In the genomic region with DNA sequence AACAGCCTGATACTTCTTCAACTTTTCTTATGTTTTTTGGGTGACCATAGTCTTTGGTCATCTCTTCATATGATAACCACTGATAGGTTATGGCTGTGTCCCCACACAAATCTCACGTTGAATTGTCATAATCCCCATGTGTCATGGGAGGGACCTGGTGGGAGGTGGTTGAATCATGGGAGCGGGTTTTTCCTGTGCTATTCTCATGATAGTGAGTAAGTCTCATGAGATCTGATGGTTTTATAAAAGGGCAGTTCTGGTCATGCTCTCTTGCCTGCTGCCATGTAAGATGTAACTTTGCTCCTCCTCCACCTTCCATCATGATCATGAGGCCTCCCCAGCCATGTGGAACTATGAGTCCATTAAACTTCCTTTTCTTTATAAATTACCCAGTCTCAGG, we compare ENCODE assay signal across 25 cellular contexts. TPM values are rescaled to one million over a fixed set of nuclear protein-coding genes. Genes with fewer than 3 reads are reported as not detected.
DNase-seq lines count a peak whose midpoint lies in the region; ATAC-seq and TF ChIP-seq lines count a peak whose summit lies in the region.
"Had no signal": no experiment of that assay in that cellular context is flagged by ENCODE, and none has a peak within 500 bp of the region (broad histone marks: within the 10 kb centered on the region; RNA-seq: fewer than 3 reads in every experiment).

No MANE protein-coding gene starts in this region.

- H2BK5ac ChIP-seq in neuronal stem cell (ENCODE audit: low read length): no peak overlapping the region

- H3K79me1 ChIP-seq in neuronal stem cell (ENCODE audit: low read depth, low read length): no peaks in the 10 kb centered on the region

- peaks cover 5% of the 10 kb centered on the region for H3K27me3 Mint-ChIP-seq in activated naive CD8-positive, alpha-beta T cell treated with anti-CD3 and anti-CD28 coated beads, Interleukin-2, amount 50 U/mL, for 24 hours
- H3K27me3 Mint-ChIP-seq in activated naive CD8-positive, alpha-beta T cell treated with anti-CD3 and anti-CD28 coated beads for 36 hours: peaks cover 13% of the 10 kb centered on the region
- H3K27me3 Mint-ChIP-seq in activated T-helper 17 cell treated with anti-CD3 and anti-CD28 coated beads, Interleukin-2, amount 50 U/mL, for 72 hours: peaks cover 18% of the 10 kb centered on the region
- H3K27me3 Mint-ChIP-seq in nephron progenitor cell (ENCODE audit: low read depth, poor library complexity): no peaks in the 10 kb centered on the region
- peaks cover 12% of the 10 kb centered on the region for H3K27me3 Mint-ChIP-seq in stimulated activated naive CD8-positive, alpha-beta T cell treated with anti-CD3 and anti-CD28 coated beads, Interleukin-15, Interleukin-2, amounts not matched to agents 100 ng/mL and 50 ng/mL, for 24 hours

- H2AK5ac ChIP-seq in neuronal stem cell (ENCODE audit: low read depth, low read length): no peak overlapping the region

- H3K9ac ChIP-seq in neuronal stem cell (ENCODE audit: low read depth, low read length, poor library complexity): no peak overlapping the region

- no peak overlapping the region for H2BK120ac ChIP-seq in neuronal stem cell (ENCODE audit: low read depth, low read length)

- no peak overlapping the region for H4K91ac ChIP-seq in neuronal stem cell (ENCODE audit: low read depth, low read length, poor library complexity)

- ATAC-seq in activated naive CD8-positive, alpha-beta T cell treated with anti-CD3 and anti-CD28 coated beads, Interleukin-2, amount 50 U/mL, for 24 hours: peak; percentile 43
- peak; percentile 63 for ATAC-seq in activated T-helper 17 cell treated with anti-CD3 and anti-CD28 coated beads, Interleukin-2, amount 50 U/mL, for 72 hours (replicated peaks)
- no peak for ATAC-seq in HG02870 (IDR thresholded peaks at IDR 0.05; ENCODE audit: unreplicated experiment)
- ATAC-seq: HCT116 had no signal

- H2BK12ac ChIP-seq in neuronal stem cell (ENCODE audit: low read length): no peak overlapping the region

- H3K36me3 Mint-ChIP-seq in activated naive CD8-positive, alpha-beta T cell treated with anti-CD3 and anti-CD28 coated beads, Interleukin-2, amount 50 U/mL, for 24 hours (ENCODE audit: low read depth): no peaks in the 10 kb centered on the region
- H3K36me3 Mint-ChIP-seq in activated naive CD8-positive, alpha-beta T cell treated with anti-CD3 and anti-CD28 coated beads for 36 hours: no peaks in the 10 kb centered on the region
- no peaks in the 10 kb centered on the region for H3K36me3 Mint-ChIP-seq in activated T-helper 17 cell treated with anti-CD3 and anti-CD28 coated beads, Interleukin-2, amount 50 U/mL, for 72 hours (ENCODE audit: low read depth)
- peaks cover 81% of the 10 kb centered on the region for H3K36me3 Mint-ChIP-seq in nephron progenitor cell (ENCODE audit: low read depth)
- H3K36me3 Mint-ChIP-seq in stimulated activated naive CD8-positive, alpha-beta T cell treated with anti-CD3 and anti-CD28 coated beads, Interleukin-15, Interleukin-2, amounts not matched to agents 100 ng/mL and 50 ng/mL, for 24 hours (ENCODE audit: low read depth): no peaks in the 10 kb centered on the region

- H3K4me1 Mint-ChIP-seq in activated naive CD8-positive, alpha-beta T cell treated with anti-CD3 and anti-CD28 coated beads, Interleukin-2, amount 50 U/mL, for 24 hours: peaks cover 2% of the 10 kb centered on the region
- peaks cover 3% of the 10 kb centered on the region for H3K4me1 Mint-ChIP-seq in activated naive CD8-positive, alpha-beta T cell treated with anti-CD3 and anti-CD28 coated beads for 36 hours
- peaks cover 4% of the 10 kb centered on the region for H3K4me1 Mint-ChIP-seq in activated T-helper 17 cell treated with anti-CD3 and anti-CD28 coated beads, Interleukin-2, amount 50 U/mL, for 72 hours
- peaks cover 16% of the 10 kb centered on the region for H3K4me1 Mint-ChIP-seq in nephron progenitor cell
- peaks cover 9% of the 10 kb centered on the region for H3K4me1 Mint-ChIP-seq in stimulated activated naive CD8-positive, alpha-beta T cell treated with anti-CD3 and anti-CD28 coated beads, Interleukin-15, Interleukin-2, amounts not matched to agents 100 ng/mL and 50 ng/mL, for 24 hours (ENCODE audit: low read depth)

- H3K27ac ChIP-seq in neuronal stem cell (replicated peaks; ENCODE audit: low read length): no peak overlapping the region
- H3K27ac ChIP-seq: SJCRH30 had no signal

- H3K14ac ChIP-seq in neuronal stem cell (ENCODE audit: low read length): no peak overlapping the region

- no peak overlapping the region for H2BK15ac ChIP-seq in neuronal stem cell (ENCODE audit: low read length)

- H2AFZ ChIP-seq in neuronal stem cell (ENCODE audit: low read length): no peak overlapping the region

- no peak overlapping the region for H4K8ac ChIP-seq in neuronal stem cell (ENCODE audit: low read depth, low read length)

- peaks cover 0 to 2% of the 10 kb centered on the region in 2 donors for H3K9me3 ChIP-seq in neuronal stem cell (replicated peaks in 1 of 2; ENCODE audit: control insufficient read depth in 2 of 2, insufficient read depth in 1 of 2, low read depth in 1 of 2, low read length in 2 of 2)
- H3K9me3 ChIP-seq: MG63, SJCRH30 had no signal

- no peak overlapping the region for H3K23ac ChIP-seq in neuronal stem cell (ENCODE audit: low read depth, low read length, poor library complexity)

- H3K4me3 Mint-ChIP-seq in activated naive CD8-positive, alpha-beta T cell treated with anti-CD3 and anti-CD28 coated beads, Interleukin-2, amount 50 U/mL, for 24 hours: no peak overlapping the region
- no peak overlapping the region for H3K4me3 Mint-ChIP-seq in activated naive CD8-positive, alpha-beta T cell treated with anti-CD3 and anti-CD28 coated beads for 36 hours
- H3K4me3 Mint-ChIP-seq in activated T-helper 17 cell treated with anti-CD3 and anti-CD28 coated beads, Interleukin-2, amount 50 U/mL, for 72 hours: no peak overlapping the region
- no peak overlapping the region for H3K4me3 Mint-ChIP-seq in nephron progenitor cell
- H3K4me3 Mint-ChIP-seq in stimulated activated naive CD8-positive, alpha-beta T cell treated with anti-CD3 and anti-CD28 coated beads, Interleukin-15, Interleukin-2, amounts not matched to agents 100 ng/mL and 50 ng/mL, for 24 hours: no peak overlapping the region
- H3K4me3 Mint-ChIP-seq: CD4-positive, alpha-beta T cell had no signal

- no peaks in the 10 kb centered on the region for H3K27me3 ChIP-seq in neuronal stem cell (ENCODE audit: control insufficient read depth in 3 of 3, insufficient read depth in 3 of 3, low read depth in 1 of 3, low read length in 3 of 3)
- H3K27me3 ChIP-seq: MG63, SJCRH30 had no signal

- H3K9me3 Mint-ChIP-seq in activated naive CD8-positive, alpha-beta T cell treated with anti-CD3 and anti-CD28 coated beads, Interleukin-2, amount 50 U/mL, for 24 hours: no peaks in the 10 kb centered on the region
- H3K9me3 Mint-ChIP-seq in activated naive CD8-positive, alpha-beta T cell treated with anti-CD3 and anti-CD28 coated beads for 36 hours: no peaks in the 10 kb centered on the region
- H3K9me3 Mint-ChIP-seq in activated T-helper 17 cell treated with anti-CD3 and anti-CD28 coated beads, Interleukin-2, amount 50 U/mL, for 72 hours: peaks cover 4% of the 10 kb centered on the region
- H3K9me3 Mint-ChIP-seq in nephron progenitor cell: no peaks in the 10 kb centered on the region
- H3K9me3 Mint-ChIP-seq in stimulated activated naive CD8-positive, alpha-beta T cell treated with anti-CD3 and anti-CD28 coated beads, Interleukin-15, Interleukin-2, amounts not matched to agents 100 ng/mL and 50 ng/mL, for 24 hours: no peaks in the 10 kb centered on the region
- H3K9me3 Mint-ChIP-seq: CD4-positive, alpha-beta T cell had no signal

- no peak overlapping the region for H3K4ac ChIP-seq in neuronal stem cell (ENCODE audit: low read length)

- no CpG with 5 or more reads among the region's 2 CpGs for WGBS in neuronal stem cell (ENCODE audit: extremely low coverage in 2 of 2, insufficient read length in 2 of 2, insufficient replicate concordance in 1 of 2), 2 donors

- H3K4me2 ChIP-seq in neuronal stem cell (ENCODE audit: insufficient read depth, low read length, poor library complexity, severe bottlenecking): no peak overlapping the region

- no peak overlapping the region for H3K27ac Mint-ChIP-seq in activated naive CD8-positive, alpha-beta T cell treated with anti-CD3 and anti-CD28 coated beads, Interleukin-2, amount 50 U/mL, for 24 hours
- H3K27ac Mint-ChIP-seq in activated naive CD8-positive, alpha-beta T cell treated with anti-CD3 and anti-CD28 coated beads for 36 hours: no peak overlapping the region
- H3K27ac Mint-ChIP-seq in activated T-helper 17 cell treated with anti-CD3 and anti-CD28 coated beads, Interleukin-2, amount 50 U/mL, for 72 hours: no peak overlapping the region
- peak overlapping the region; percentile 39 for H3K27ac Mint-ChIP-seq in nephron progenitor cell
- H3K27ac Mint-ChIP-seq in stimulated activated naive CD8-positive, alpha-beta T cell treated with anti-CD3 and anti-CD28 coated beads, Interleukin-15, Interleukin-2, amounts not matched to agents 100 ng/mL and 50 ng/mL, for 24 hours: peak overlapping the region; percentile 9
- H3K27ac Mint-ChIP-seq: CD4-positive, alpha-beta T cell had no signal

- H3K4me1 ChIP-seq in neuronal stem cell (ENCODE audit: control insufficient read depth in 2 of 2, insufficient read depth in 1 of 2, low read depth in 1 of 2, low read length in 2 of 2): peaks cover 0 to 5% of the 10 kb centered on the region in 2 donors

- in situ Hi-C loops in GM13976 (cut with MboI; ENCODE audit: low sequenced_read_pairs, unreplicated experiment): no loop called here

- DNase-seq in activated naive CD8-positive, alpha-beta T cell treated with anti-CD3 and anti-CD28 coated beads, Interleukin-2, amount 50 U/mL, for 24 hours: no peak
- DNase-seq in activated naive CD8-positive, alpha-beta T cell treated with anti-CD3 and anti-CD28 coated beads for 36 hours: no peak
- DNase-seq in nephron progenitor cell: no peak
- DNase-seq in GM13976 (ENCODE audit: low spot score): no peak
- no peak for DNase-seq in neuronal stem cell (ENCODE audit: low spot score)
- DNase-seq: 8988T; AML-193; CD4-positive, alpha-beta T cell; COR-L47; DMS 273 treated with DMSO at 0.1 percent for 48 hours; DND-41; Kasumi-1; MG63; NCI-H1417 treated with DMSO at 0.1 percent for 48 hours; NCI-H187; NCI-H2107; NCI-H446 treated with DMSO at 0.1 percent for 48 hours; NCI-H526 treated with DMSO at 0.1 percent for 48 hours; OCI-M1; SJCRH30 had no signal

- H3K4me3 ChIP-seq in neuronal stem cell (ENCODE audit: low read length in 2 of 2): no peak overlapping the region
- H3K4me3 ChIP-seq: MG63, SJCRH30 had no signal

- H3K18ac ChIP-seq in neuronal stem cell (ENCODE audit: low read length): no peak overlapping the region

- TF ChIP-seq CTCF in nephron progenitor cell (IDR thresholded peaks at IDR 0.05): no peak
- TF ChIP-seq CTCF in GM13976 (IDR thresholded peaks at IDR 0.05; ENCODE audit: borderline replicate concordance, control extremely low read depth, extremely low read depth, insufficient read depth, missing control alignments): no peak

- H3K36me3 ChIP-seq in neuronal stem cell (replicated peaks in 1 of 2; ENCODE audit: control insufficient read depth in 2 of 2, insufficient read depth in 2 of 2, low read length in 2 of 2): peaks cover 0 to 98% of the 10 kb centered on the region in 2 donors

RNA-seq across cellular contexts. Expression of a gene that starts 8.7 kb away (rescaled TPM):
- total RNA-seq in activated naive CD8-positive, alpha-beta T cell treated with anti-CD3 and anti-CD28 coated beads for 36 hours: under 1 TPM; 0.52 to 0.78 TPM
- total RNA-seq in activated T-helper 17 cell treated with anti-CD3 and anti-CD28 coated beads, Interleukin-2, amount 50 U/mL, for 72 hours: 1 to 10 TPM in 1 of 2 donors, under 1 TPM in 1; 0.95 to 2.1 TPM
- polyA plus RNA-seq in neuronal stem cell (2013, experiment 1 of 2): 6.3 TPM
- polyA plus RNA-seq in neuronal stem cell (2013, experiment 2 of 2): 7.3 TPM

RNA-seq across cellular contexts. Expression of a gene that starts 57.1 kb away (rescaled TPM):
- total RNA-seq in activated naive CD8-positive, alpha-beta T cell treated with anti-CD3 and anti-CD28 coated beads for 36 hours: not detected
- not detected for total RNA-seq in activated T-helper 17 cell treated with anti-CD3 and anti-CD28 coated beads, Interleukin-2, amount 50 U/mL, for 72 hours
- polyA plus RNA-seq in neuronal stem cell (2013, experiment 1 of 2): 0.11 TPM
- 0.06 TPM for polyA plus RNA-seq in neuronal stem cell (2013, experiment 2 of 2)
- total RNA-seq: CD4-positive, alpha-beta T cell; H1 had no signal
- polyA plus RNA-seq: H1 had no signal

Comparison
In these comparisons a context has a peak if more than half of its experiments do, and no peak if none do; other contexts are left out.
1. H3K27ac Mint-ChIP-seq: peak in nephron progenitor cell (single experiment) and stimulated activated naive CD8-positive, alpha-beta T cell treated with anti-CD3 and anti-CD28 coated beads, Interleukin-15, Interleukin-2, amounts not matched to agents 100 ng/mL and 50 ng/mL, for 24 hours (single experiment); none in activated naive CD8-positive, alpha-beta T cell treated with anti-CD3 and anti-CD28 coated beads, Interleukin-2, amount 50 U/mL, for 24 hours (single experiment), activated naive CD8-positive, alpha-beta T cell treated with anti-CD3 and anti-CD28 coated beads for 36 hours (single experiment) and activated T-helper 17 cell treated with anti-CD3 and anti-CD28 coated beads, Interleukin-2, amount 50 U/mL, for 72 hours (single experiment).